In genomic region chr2:217920879-217921603, GRCh38 we compare ENCODE assay signal across 11 cellular contexts.
DNase-seq lines count a peak whose midpoint lies in the region; ATAC-seq and TF ChIP-seq lines count a peak whose summit lies in the region.
"Had no signal": no experiment of that assay in that cellular context is flagged by ENCODE, and none has a peak within 500 bp of the region (broad histone marks: within the 10 kb centered on the region; RNA-seq: fewer than 3 reads in every experiment).

No MANE protein-coding gene starts in this region.

- no peaks in the 10 kb centered on the region for H3K9me3 Mint-ChIP-seq in activated T-helper 17 cell treated with anti-CD3 and anti-CD28 coated beads, Interleukin-2, amount 50 U/mL, for 72 hours
- no peaks in the 10 kb centered on the region for H3K9me3 Mint-ChIP-seq in stimulated activated effector memory CD8-positive, alpha-beta T cell treated with anti-CD3 and anti-CD28 coated beads, Interleukin-12 subunit alpha, Interleukin-12 subunit beta, amount 100 ng/mL, for 72 hours
- H3K9me3 Mint-ChIP-seq: activated T-helper 1 cell treated with anti-CD3 and anti-CD28 coated beads, Interleukin-12 subunit alpha, Interleukin-12 subunit beta, Interleukin-2, Interleukin-4 antibody, amounts not matched to agents 30 ng/mL and 10 ng/mL and 1 ng/mL, durations not matched to agents 14 hours and 24 hours and 36 hours had no signal

- CTCF ChIA-PET in mammary epithelial cell (lab: Charles Lee; ENCODE audit: low non-redundant PET) = no interaction called here

- H3K4me3 ChIP-seq in breast epithelium (peak overlapping the region in 1 of 3 donors; percentile 45), mammary epithelial cell (replicated peaks in 1 of 3; ENCODE audit: insufficient read depth in 1 of 3, low read depth in 2 of 3, low read length in 3 of 3) (no peak overlapping the region), right atrium auricular region (peak overlapping the region in 1 of 2 donors; percentile 6), ovary (peak overlapping the region; percentile 2)

- H3K36me3 ChIP-seq in breast epithelium = no peaks in the 10 kb centered on the region
- no peaks in the 10 kb centered on the region for H3K36me3 ChIP-seq in mammary epithelial cell (ENCODE audit: insufficient read depth, low read length)
- peaks cover 35% of the 10 kb centered on the region for H3K36me3 ChIP-seq in right atrium auricular region
- H3K36me3 ChIP-seq in ovary = no peaks in the 10 kb centered on the region

- no peak overlapping the region for H3K4me3 Mint-ChIP-seq in activated T-helper 17 cell treated with anti-CD3 and anti-CD28 coated beads, Interleukin-2, amount 50 U/mL, for 72 hours
- no peak overlapping the region for H3K4me3 Mint-ChIP-seq in stimulated activated effector memory CD8-positive, alpha-beta T cell treated with anti-CD3 and anti-CD28 coated beads, Interleukin-12 subunit alpha, Interleukin-12 subunit beta, amount 100 ng/mL, for 72 hours
- H3K4me3 Mint-ChIP-seq: activated T-helper 1 cell treated with anti-CD3 and anti-CD28 coated beads, Interleukin-12 subunit alpha, Interleukin-12 subunit beta, Interleukin-2, Interleukin-4 antibody, amounts not matched to agents 30 ng/mL and 10 ng/mL and 1 ng/mL, durations not matched to agents 14 hours and 24 hours and 36 hours had no signal

- H3K27me3 ChIP-seq in breast epithelium = no peaks in the 10 kb centered on the region
- no peaks in the 10 kb centered on the region for H3K27me3 ChIP-seq in mammary epithelial cell (ENCODE audit: insufficient read depth, low read length)
- no peaks in the 10 kb centered on the region for H3K27me3 ChIP-seq in right atrium auricular region
- H3K27me3 ChIP-seq in ovary = no peaks in the 10 kb centered on the region

- no peaks in the 10 kb centered on the region for H3K9me3 ChIP-seq in breast epithelium
- no peaks in the 10 kb centered on the region for H3K9me3 ChIP-seq in mammary epithelial cell (replicated peaks; ENCODE audit: insufficient read depth, low read length)
- H3K9me3 ChIP-seq in right atrium auricular region = no peaks in the 10 kb centered on the region
- no peaks in the 10 kb centered on the region for H3K9me3 ChIP-seq in ovary

- H3K4me1 ChIP-seq in breast epithelium (peaks cover 31 to 34% of the 10 kb centered on the region in 2 donors), mammary epithelial cell (ENCODE audit: insufficient read depth, low read length) (no peaks in the 10 kb centered on the region), right atrium auricular region (peaks cover 0 to 99% of the 10 kb centered on the region in 2 donors), ovary (ENCODE audit: insufficient read depth) (peaks cover 54% of the 10 kb centered on the region)

- no peak overlapping the region for H3K27ac Mint-ChIP-seq in activated T-helper 17 cell treated with anti-CD3 and anti-CD28 coated beads, Interleukin-2, amount 50 U/mL, for 72 hours
- H3K27ac Mint-ChIP-seq in stimulated activated effector memory CD8-positive, alpha-beta T cell treated with anti-CD3 and anti-CD28 coated beads, Interleukin-12 subunit alpha, Interleukin-12 subunit beta, amount 100 ng/mL, for 72 hours = no peak overlapping the region
- H3K27ac Mint-ChIP-seq: activated T-helper 1 cell treated with anti-CD3 and anti-CD28 coated beads, Interleukin-12 subunit alpha, Interleukin-12 subunit beta, Interleukin-2, Interleukin-4 antibody, amounts not matched to agents 30 ng/mL and 10 ng/mL and 1 ng/mL, durations not matched to agents 14 hours and 24 hours and 36 hours had no signal

- TF ChIP-seq POLR2A in breast epithelium (IDR thresholded peaks at IDR 0.05) = no peak
- TF ChIP-seq POLR2A in ovary (IDR thresholded peaks at IDR 0.05) = no peak

- H3K27ac ChIP-seq in breast epithelium (peak overlapping the region; percentile 91 to 95), mammary epithelial cell (ENCODE audit: insufficient read depth, low read depth, low read length) (no peak overlapping the region), right atrium auricular region (peak overlapping the region; percentile 96 to 99), ovary (peak overlapping the region; percentile 64 to 83)

- no peaks in the 10 kb centered on the region for H3K79me2 ChIP-seq in mammary epithelial cell (ENCODE audit: insufficient read depth, low read length)

- ATAC-seq in activated T-helper 17 cell treated with anti-CD3 and anti-CD28 coated beads, Interleukin-2, amount 50 U/mL, for 72 hours (replicated peaks) = no peak
- no peak for ATAC-seq in stimulated activated effector memory CD8-positive, alpha-beta T cell treated with anti-CD3 and anti-CD28 coated beads, Interleukin-12 subunit alpha, Interleukin-12 subunit beta, amount 100 ng/mL, for 72 hours

- H3K4me1 Mint-ChIP-seq in activated T-helper 17 cell treated with anti-CD3 and anti-CD28 coated beads, Interleukin-2, amount 50 U/mL, for 72 hours = no peaks in the 10 kb centered on the region
- no peaks in the 10 kb centered on the region for H3K4me1 Mint-ChIP-seq in stimulated activated effector memory CD8-positive, alpha-beta T cell treated with anti-CD3 and anti-CD28 coated beads, Interleukin-12 subunit alpha, Interleukin-12 subunit beta, amount 100 ng/mL, for 72 hours

- H3K9ac ChIP-seq in mammary epithelial cell (ENCODE audit: insufficient read depth, low read length) = no peak overlapping the region

- no TSS peak for BruUV-seq in mammary epithelial cell (replicated peaks; lab: Mats Ljungman, UMichigan)

- no peaks in the 10 kb centered on the region for H4K20me1 ChIP-seq in mammary epithelial cell (ENCODE audit: insufficient read depth, low read length)

- TF ChIP-seq EP300 in ovary (IDR thresholded peaks at IDR 0.05) = no peak

- 38% methylated on average over 2 of the region's 8 CpGs for WGBS in mammary epithelial cell (ENCODE audit: low coverage, missing lambda C conversion rate)
- 22 to 24% (median 23%) methylated on average over 8 of the region's 8 CpGs for WGBS in ovary, 3 donors

- H3K27me3 Mint-ChIP-seq in activated T-helper 17 cell treated with anti-CD3 and anti-CD28 coated beads, Interleukin-2, amount 50 U/mL, for 72 hours = peaks cover 5% of the 10 kb centered on the region

- H3K36me3 Mint-ChIP-seq in activated T-helper 17 cell treated with anti-CD3 and anti-CD28 coated beads, Interleukin-2, amount 50 U/mL, for 72 hours (ENCODE audit: low read depth) = no peaks in the 10 kb centered on the region
- no peaks in the 10 kb centered on the region for H3K36me3 Mint-ChIP-seq in stimulated activated effector memory CD8-positive, alpha-beta T cell treated with anti-CD3 and anti-CD28 coated beads, Interleukin-12 subunit alpha, Interleukin-12 subunit beta, amount 100 ng/mL, for 72 hours

- DNase-seq in breast epithelium (ENCODE audit: low spot score in 2 of 2) (peak in 1 of 2 donors; percentile 85), mammary epithelial cell (no peak), right atrium auricular region (ENCODE audit: low spot score) (no peak), ovary (peak in 4 of 5 donors; percentile 66 to 80 (median 74)), SKM-1 treated with dmso at 0.1 percent for 144 hours (lab: John Stamatoyannopoulos, UW; ENCODE audit: unreplicated experiment) (no peak), mesenteric fat pad (ENCODE audit: low spot score) (no peak)
- DNase-seq in stimulated activated effector memory CD8-positive, alpha-beta T cell treated with anti-CD3 and anti-CD28 coated beads, Interleukin-12 subunit alpha, Interleukin-12 subunit beta, amount 100 ng/mL, for 72 hours (ENCODE audit: low spot score in 2 of 2) = no peak
- DNase-seq: GF-D8, NCI-H526 had no signal

- intact Hi-C loops in breast epithelium (cut with DNase I; ENCODE audit: low total_unique reads) (no loop called here), mammary epithelial cell (cut with micrococcal nuclease) (no loop called here), ovary (cut with DNase I) (no loop called here)

- no peak overlapping the region for H2AFZ ChIP-seq in mammary epithelial cell (ENCODE audit: low read depth, low read length)

- no peak overlapping the region for H3K4me2 ChIP-seq in mammary epithelial cell (ENCODE audit: insufficient read depth, low read depth, low read length)

- in situ Hi-C loops in mammary epithelial cell (cut with MboI; ENCODE audit: low sequenced_read_pairs in 2 of 2) = no loop called here

- dilution Hi-C loops in mammary epithelial cell (cut with HindIII; ENCODE audit: low sequenced_read_pairs) = loop anchor here (5.0 kb wide), 1 partner anchor 36 kb away; no protein-coding TSS in a partner anchor

- TF ChIP-seq CTCF in breast epithelium (IDR thresholded peaks at IDR 0.05) (no peak), mammary epithelial cell (conservative IDR thresholded peaks at IDR 0.05 in 1 of 2, IDR thresholded peaks at IDR 0.05 in 1 of 2; ENCODE audit: extremely low read depth in 1 of 2, insufficient read depth in 1 of 2, low read depth in 1 of 2, low read length in 2 of 2) (no peak), right atrium auricular region (IDR thresholded peaks at IDR 0.05) (no peak), ovary (IDR thresholded peaks at IDR 0.05) (no peak)

Comparison
In these comparisons a context has a peak if more than half of its experiments do, and no peak if none do; other contexts are left out.
1. DNase-seq: peak in ovary (4 of 5); none in mammary epithelial cell (single experiment), right atrium auricular region (single experiment), stimulated activated effector memory CD8-positive, alpha-beta T cell treated with anti-CD3 and anti-CD28 coated beads, Interleukin-12 subunit alpha, Interleukin-12 subunit beta, amount 100 ng/mL, for 72 hours (0 of 2), SKM-1 treated with dmso at 0.1 percent for 144 hours (single experiment) and mesenteric fat pad (single experiment).